In genomic region chr2:227473019-227473461, GRCh38 we compare ENCODE assay signal across 7 cellular contexts. TPM values are rescaled to one million over a fixed set of nuclear protein-coding genes. Genes with fewer than 3 reads are reported as not detected.
DNase-seq lines count a peak whose midpoint lies in the region; ATAC-seq and TF ChIP-seq lines count a peak whose summit lies in the region.

No MANE protein-coding gene starts in this region.

- peak; percentile 74 for DNase-seq in NCI-H345 (lab: John Stamatoyannopoulos, UW)
- no peak for DNase-seq in chondrocyte (ENCODE audit: low spot score)
- no peak for DNase-seq in natural killer cell treated with Interleukin-12 subunit alpha and Interleukin-12 subunit beta and Interleukin-15 and Interleukin-18, amount 100 ng/mL, for 72 hours (ENCODE audit: low spot score)
- DNase-seq in activated CD4-positive, CD25-positive, alpha-beta regulatory T cell (lab: John Stamatoyannopoulos, UW): no peak
- DNase-seq in DMS114 treated with DMSO at 0.1 percent for 48 hours (lab: John Stamatoyannopoulos, UW; ENCODE audit: unreplicated experiment): no peak
- no peak for DNase-seq in GM13976 (ENCODE audit: low spot score)

- H3K4me3 Mint-ChIP-seq in chondrocyte (ENCODE audit: unreplicated experiment): peak overlapping the region; percentile 83
- peak overlapping the region; percentile 94 for H3K4me3 Mint-ChIP-seq in natural killer cell treated with Interleukin-12 subunit alpha and Interleukin-12 subunit beta and Interleukin-15 and Interleukin-18, amount 100 ng/mL, for 72 hours

- H3K9me3 Mint-ChIP-seq in chondrocyte (ENCODE audit: low read depth): no peaks in the 10 kb centered on the region
- H3K9me3 Mint-ChIP-seq in natural killer cell treated with Interleukin-12 subunit alpha and Interleukin-12 subunit beta and Interleukin-15 and Interleukin-18, amount 100 ng/mL, for 72 hours: no peaks in the 10 kb centered on the region

- H3K27ac Mint-ChIP-seq in chondrocyte (ENCODE audit: unreplicated experiment): peak overlapping the region; percentile 82
- H3K27ac Mint-ChIP-seq in natural killer cell treated with Interleukin-12 subunit alpha and Interleukin-12 subunit beta and Interleukin-15 and Interleukin-18, amount 100 ng/mL, for 72 hours: peak overlapping the region; percentile 67 to 73

- H3K27me3 Mint-ChIP-seq in chondrocyte (ENCODE audit: low read depth): no peaks in the 10 kb centered on the region
- no peaks in the 10 kb centered on the region for H3K27me3 Mint-ChIP-seq in natural killer cell treated with Interleukin-12 subunit alpha and Interleukin-12 subunit beta and Interleukin-15 and Interleukin-18, amount 100 ng/mL, for 72 hours

- H3K4me1 Mint-ChIP-seq in chondrocyte (ENCODE audit: low read depth): peaks cover 32% of the 10 kb centered on the region
- H3K4me1 Mint-ChIP-seq in natural killer cell treated with Interleukin-12 subunit alpha and Interleukin-12 subunit beta and Interleukin-15 and Interleukin-18, amount 100 ng/mL, for 72 hours (ENCODE audit: low read depth in 2 of 2): peaks cover 20 to 27% of the 10 kb centered on the region in 2 donors

- H3K4me3 ChIP-seq in GM12875 (ENCODE audit: low read depth, low read length): peak overlapping the region; percentile 70

- TF ChIP-seq CTCF in GM12875 (IDR thresholded peaks at IDR 0.05; ENCODE audit: borderline replicate concordance, insufficient read depth, low read depth, low read length): no peak
- TF ChIP-seq CTCF in chondrocyte (IDR thresholded peaks at IDR 0.05): peak; percentile 9
- no peak for TF ChIP-seq CTCF in GM13976 (IDR thresholded peaks at IDR 0.05; ENCODE audit: borderline replicate concordance, control extremely low read depth, extremely low read depth, insufficient read depth, missing control alignments)

- no peaks in the 10 kb centered on the region for H3K36me3 Mint-ChIP-seq in chondrocyte (ENCODE audit: low read depth)
- H3K36me3 Mint-ChIP-seq in natural killer cell treated with Interleukin-12 subunit alpha and Interleukin-12 subunit beta and Interleukin-15 and Interleukin-18, amount 100 ng/mL, for 72 hours: no peaks in the 10 kb centered on the region

- no peak for ATAC-seq in natural killer cell treated with Interleukin-12 subunit alpha and Interleukin-12 subunit beta and Interleukin-15 and Interleukin-18, amount 100 ng/mL, for 72 hours

- in situ Hi-C loops in GM13976 (cut with MboI; ENCODE audit: low sequenced_read_pairs, unreplicated experiment): no loop called here

RNA-seq across cellular contexts. Expression of gene AGFG1, which starts 1.1 kb away (rescaled TPM):
- 49.3 to 49.5 TPM (median 49.3 TPM) in 3 replicates for total RNA-seq in chondrocyte
- 10 to 100 TPM; 65.9 to 78.8 TPM for total RNA-seq in natural killer cell treated with Interleukin-12 subunit alpha and Interleukin-12 subunit beta and Interleukin-15 and Interleukin-18, amount 100 ng/mL, for 72 hours
